Comparison of ENCODE assay signal across 22 cellular contexts in genomic region chr7:37359180-37359579, GRCh38.
"Had no signal": no experiment of that assay in that cellular context is flagged by ENCODE, and none has a peak within 500 bp of the region (broad histone marks: within the 10 kb centered on the region; RNA-seq: fewer than 3 reads in every experiment).

No MANE protein-coding gene starts in this region.

- H3K4me3 Mint-ChIP-seq: naive B cell; nephron; stimulated activated naive B cell treated with anti-CD40 and anti-IgM and Interleukin-4, amounts not matched to agents 10 μg/mL and 1 μg/mL and 100 μg/mL, for 72 hours had no signal

- H2AFZ ChIP-seq: hepatocyte had no signal

- H3K9me3 Mint-ChIP-seq: naive B cell, nephron had no signal

- DNase-seq: cortex of kidney; dorsolateral prefrontal cortex; effector CD8-positive, alpha-beta T cell; foreskin melanocyte; head of caudate nucleus; kidney; left cardiac atrium; left ventricle myocardium superior; mesenchymal stem cell; naive B cell; occipital lobe; pancreas; sigmoid colon; stimulated activated CD4-positive, alpha-beta T cell treated with anti-CD3 and anti-CD28 coated beads, Interleukin-2, amount 100 ng/mL, for 24 hours; stimulated activated naive B cell treated with anti-CD40 and anti-IgM and Interleukin-4, amounts not matched to agents 10 μg/mL and 1 μg/mL and 100 μg/mL, for 72 hours; thyroid gland; upper lobe of left lung had no signal

- H3K27me3 ChIP-seq: dorsolateral prefrontal cortex, hepatocyte, pancreas, sigmoid colon, thyroid gland, upper lobe of left lung, vagina had no signal

- H3K4me2 ChIP-seq: hepatocyte had no signal

- H3K27ac ChIP-seq: hepatocyte, pancreas, sigmoid colon, thyroid gland, upper lobe of left lung, vagina had no signal

- ATAC-seq: left cardiac atrium; left ventricle myocardium superior; pancreas; stimulated activated naive B cell treated with anti-CD40 and anti-IgM and Interleukin-4, amounts not matched to agents 10 μg/mL and 1 μg/mL and 100 μg/mL, for 72 hours had no signal

- H3K4me1 ChIP-seq: pancreas had no signal

- H3K9me3 ChIP-seq: pancreas, sigmoid colon, thyroid gland, upper lobe of left lung, vagina had no signal

- H3K36me3 ChIP-seq: pancreas, sigmoid colon, thyroid gland, upper lobe of left lung, vagina had no signal

- H3K27ac Mint-ChIP-seq: stimulated activated naive B cell treated with anti-CD40 and anti-IgM and Interleukin-4, amounts not matched to agents 10 μg/mL and 1 μg/mL and 100 μg/mL, for 72 hours had no signal

- H3K4me3 ChIP-seq: dorsolateral prefrontal cortex, hepatocyte, lung, pancreas, sigmoid colon, skin epidermis, thyroid gland, upper lobe of left lung, vagina had no signal

- H3K36me3 Mint-ChIP-seq: naive B cell had no signal

- H3K27me3 Mint-ChIP-seq: naive B cell; stimulated activated naive B cell treated with anti-CD40 and anti-IgM and Interleukin-4, amounts not matched to agents 10 μg/mL and 1 μg/mL and 100 μg/mL, for 72 hours had no signal
